In the genomic region with DNA sequence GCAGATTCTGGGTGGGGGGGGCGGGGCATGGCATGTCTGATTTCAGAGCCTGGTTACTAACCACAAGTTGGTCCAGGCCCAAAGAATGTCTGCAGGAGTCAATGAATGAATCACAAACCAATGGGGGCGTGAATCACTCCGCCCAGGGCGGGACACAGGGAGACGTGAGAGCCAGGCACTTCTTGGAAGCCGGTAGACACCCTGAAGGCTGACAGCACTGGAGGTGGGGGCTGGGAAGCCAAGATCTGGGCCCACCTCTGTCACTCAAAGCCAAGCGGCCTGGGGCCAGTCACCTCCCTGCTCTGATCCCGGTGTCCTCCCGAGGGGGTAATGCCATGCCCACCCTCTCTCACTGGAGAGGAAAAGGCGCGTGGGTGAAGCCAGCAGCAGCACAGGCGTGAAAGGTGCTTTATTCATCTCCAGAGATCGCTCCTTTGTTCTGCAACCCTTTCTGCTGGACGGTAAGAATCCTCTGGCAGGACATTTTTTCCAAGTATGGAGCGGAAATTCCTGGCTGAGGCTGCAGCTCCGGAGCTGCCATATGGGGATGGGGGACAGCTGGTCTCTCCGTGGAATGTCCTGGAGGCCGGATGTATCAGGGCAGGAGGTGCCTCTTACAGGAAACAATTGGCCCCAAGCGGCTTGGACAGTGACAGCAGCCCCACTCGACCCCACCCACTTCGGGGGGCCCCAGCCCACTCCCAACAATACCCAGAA, we compare ENCODE assay signal across 8 cellular contexts.
DNase-seq lines count a peak whose midpoint lies in the region; ATAC-seq, FAIRE-seq and TF ChIP-seq lines count a peak whose summit lies in the region.

No MANE protein-coding gene starts in this region.

- intact Hi-C loops in pancreas (cut with DNase I): loop anchor here in 2 of 3 donors (5.0 to 10.0 kb wide), 2 partner anchors 184 to 192 kb away; no protein-coding TSS in a partner anchor

- peak in 3 of 4 donors; percentile 7 to 42 (median 40) for ATAC-seq in pancreas
- ATAC-seq in GM18858 (IDR thresholded peaks at IDR 0.05; ENCODE audit: unreplicated experiment): no peak
- ATAC-seq in GM18867 (IDR thresholded peaks at IDR 0.05; ENCODE audit: unreplicated experiment): no peak

- H3K27ac ChIP-seq in pancreas: no peak overlapping the region

- no peak overlapping the region for H3K4me3 ChIP-seq in pancreas

- in situ Hi-C loops in GM13976 (cut with MboI; ENCODE audit: low sequenced_read_pairs, unreplicated experiment): no loop called here

- H3K27me3 ChIP-seq in pancreas: no peaks in the 10 kb centered on the region

- no peak for FAIRE-seq in pancreas (lab: Jason Lieb, UNC)

- no peaks in the 10 kb centered on the region for H3K9me3 ChIP-seq in pancreas

- peak; percentile 99 for DNase-seq in ELR (ENCODE audit: low read depth)
- DNase-seq in RKO (ENCODE audit: low spot score): peak; percentile 86
- peak; percentile 83 for DNase-seq in fibroblast of gingiva (ENCODE audit: low read depth)
- DNase-seq in pancreas: peak in 1 of 6 donors; percentile 53
- no peak for DNase-seq in SK-N-DZ (ENCODE audit: low spot score)
- no peak for DNase-seq in GM13976 (ENCODE audit: low spot score)

- H3K4me1 ChIP-seq in pancreas: peaks cover 0 to 9% (median 0%) of the 10 kb centered on the region in 3 donors

- H3K36me3 ChIP-seq in pancreas: no peaks in the 10 kb centered on the region

- TF ChIP-seq CTCF in pancreas (IDR thresholded peaks at IDR 0.05) (no peak), GM13976 (IDR thresholded peaks at IDR 0.05; ENCODE audit: borderline replicate concordance, control extremely low read depth, extremely low read depth, insufficient read depth, missing control alignments) (no peak)

- 77 to 79% methylated on average over 21 of the region's 21 CpGs for WGBS in pancreas, 2 donors

Comparison
In these comparisons a context has a peak if more than half of its experiments do, and no peak if none do; other contexts are left out.
1. DNase-seq: peak in ELR (single experiment), RKO (single experiment) and fibroblast of gingiva (single experiment); none in SK-N-DZ (single experiment) and GM13976 (single experiment).
2. ATAC-seq: peak in pancreas (3 of 4); none in GM18858 (single experiment) and GM18867 (single experiment).